In the genomic region with DNA sequence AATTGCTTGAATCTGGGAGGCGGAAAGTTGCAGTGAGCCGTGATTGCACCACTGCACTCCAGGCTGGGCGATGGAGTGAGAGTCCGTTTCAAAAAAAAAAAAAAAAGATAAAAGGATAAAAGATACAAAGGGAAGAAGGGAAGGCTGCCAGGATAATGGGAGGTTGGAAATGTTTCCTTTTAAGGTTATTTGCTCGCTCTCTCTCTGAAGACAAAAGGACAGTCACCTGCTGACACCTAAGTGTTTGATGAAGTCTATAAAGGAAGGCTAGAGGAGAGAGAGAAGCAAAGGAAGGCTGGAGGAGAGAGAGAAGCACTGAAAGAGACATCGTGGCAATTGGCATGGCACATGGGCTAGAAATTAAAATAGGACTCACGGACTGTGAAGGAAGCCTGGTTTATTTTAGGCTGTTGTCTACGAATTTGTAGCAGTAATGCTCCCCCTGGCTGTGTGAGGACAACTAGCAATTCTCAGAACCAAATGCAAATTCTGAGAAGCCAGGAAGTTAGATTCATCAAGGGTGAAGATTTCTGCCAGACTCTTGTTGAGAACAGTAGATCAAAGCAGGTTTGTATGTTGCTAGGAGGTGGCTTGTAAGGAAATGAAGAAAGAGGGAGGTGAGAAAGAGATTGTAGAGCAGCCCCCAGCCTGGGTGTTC, we compare ENCODE assay signal across 8 cellular contexts.
DNase-seq lines count a peak whose midpoint lies in the region; ATAC-seq and TF ChIP-seq lines count a peak whose summit lies in the region.

No MANE protein-coding gene starts in this region.

- no peaks in the 10 kb centered on the region for H3K36me3 ChIP-seq in mucosa of descending colon (ENCODE audit: low read depth)
- H3K36me3 ChIP-seq in psoas muscle (ENCODE audit: insufficient read depth in 1 of 2, low read depth in 1 of 2) = no peaks in the 10 kb centered on the region

- H3K27me3 ChIP-seq in psoas muscle (ENCODE audit: insufficient read depth in 3 of 3, low read length in 2 of 3) = no peaks in the 10 kb centered on the region

- no peaks in the 10 kb centered on the region for H3K36me3 Mint-ChIP-seq in activated naive CD8-positive, alpha-beta T cell treated with anti-CD3 and anti-CD28 coated beads, Interleukin-2, amount 50 U/mL, for 24 hours (ENCODE audit: low read depth)

- peaks cover 5% of the 10 kb centered on the region for H3K4me1 Mint-ChIP-seq in activated naive CD8-positive, alpha-beta T cell treated with anti-CD3 and anti-CD28 coated beads, Interleukin-2, amount 50 U/mL, for 24 hours

- intact Hi-C loops in mucosa of descending colon (cut with DNase I, micrococcal nuclease) = no loop called here
- intact Hi-C loops in psoas muscle (cut with DNase I) = no loop called here

- no peak overlapping the region for H3K27ac Mint-ChIP-seq in activated naive CD8-positive, alpha-beta T cell treated with anti-CD3 and anti-CD28 coated beads, Interleukin-2, amount 50 U/mL, for 24 hours

- H3K27ac ChIP-seq in psoas muscle = no peak overlapping the region

- H3K9me3 ChIP-seq in mucosa of descending colon (no peaks in the 10 kb centered on the region), psoas muscle (no peaks in the 10 kb centered on the region)

- peak; percentile 15 for ATAC-seq in activated naive CD8-positive, alpha-beta T cell treated with anti-CD3 and anti-CD28 coated beads, Interleukin-2, amount 50 U/mL, for 24 hours
- ATAC-seq in mucosa of descending colon = peak; percentile 33
- no peak for ATAC-seq in HG02840 (IDR thresholded peaks at IDR 0.05; ENCODE audit: low FRiP score, unreplicated experiment)
- ATAC-seq in HG02884 (IDR thresholded peaks at IDR 0.05; ENCODE audit: unreplicated experiment) = no peak
- ATAC-seq in psoas muscle = no peak
- ATAC-seq in GM19395 (IDR thresholded peaks at IDR 0.05; ENCODE audit: unreplicated experiment) = no peak

- H3K9me3 Mint-ChIP-seq in activated naive CD8-positive, alpha-beta T cell treated with anti-CD3 and anti-CD28 coated beads, Interleukin-2, amount 50 U/mL, for 24 hours = peaks cover 12% of the 10 kb centered on the region

- DNase-seq in GM10266 (ENCODE audit: extremely low spot score) = peak; percentile 4
- DNase-seq in LNCaP clone FGC (ENCODE audit: low read depth) = no peak
- no peak for DNase-seq in activated naive CD8-positive, alpha-beta T cell treated with anti-CD3 and anti-CD28 coated beads, Interleukin-2, amount 50 U/mL, for 24 hours
- peak in 1 of 3 donors; percentile 11 for DNase-seq in mucosa of descending colon
- no peak for DNase-seq in psoas muscle

- no peaks in the 10 kb centered on the region for H3K27me3 Mint-ChIP-seq in activated naive CD8-positive, alpha-beta T cell treated with anti-CD3 and anti-CD28 coated beads, Interleukin-2, amount 50 U/mL, for 24 hours

- H3K4me3 Mint-ChIP-seq in activated naive CD8-positive, alpha-beta T cell treated with anti-CD3 and anti-CD28 coated beads, Interleukin-2, amount 50 U/mL, for 24 hours = no peak overlapping the region

- no peak overlapping the region for H3K4me3 ChIP-seq in LNCaP clone FGC (ENCODE audit: low read depth, low read length)
- no peak overlapping the region for H3K4me3 ChIP-seq in mucosa of descending colon
- H3K4me3 ChIP-seq in psoas muscle = no peak overlapping the region

- no peaks in the 10 kb centered on the region for H3K4me1 ChIP-seq in mucosa of descending colon (ENCODE audit: low read depth)
- H3K4me1 ChIP-seq in psoas muscle = no peaks in the 10 kb centered on the region

- no peak for TF ChIP-seq CTCF in GM10266 (IDR thresholded peaks at IDR 0.05; ENCODE audit: control insufficient read depth, insufficient read depth, low read depth, missing control alignments)
- peak; percentile 62 for TF ChIP-seq CTCF in LNCaP clone FGC (IDR thresholded peaks at IDR 0.05; ENCODE audit: control insufficient read depth, extremely low read depth, insufficient read depth)
- TF ChIP-seq CTCF in mucosa of descending colon (IDR thresholded peaks at IDR 0.05) = no peak
- TF ChIP-seq CTCF in psoas muscle (IDR thresholded peaks at IDR 0.05) = no peak

- 59 to 70% (median 61%) methylated on average over 8 of the region's 8 CpGs for WGBS in psoas muscle, 3 donors

Comparison
In these comparisons a context has a peak if more than half of its experiments do, and no peak if none do; other contexts are left out.
1. ATAC-seq: peak in activated naive CD8-positive, alpha-beta T cell treated with anti-CD3 and anti-CD28 coated beads, Interleukin-2, amount 50 U/mL, for 24 hours (single experiment) and mucosa of descending colon (single experiment); none in HG02840 (single experiment), HG02884 (single experiment), psoas muscle (0 of 4) and GM19395 (single experiment).